Comparison of ENCODE assay signal across 8 cellular contexts in genomic region chr4:103786014-103786413, GRCh38.
DNase-seq lines count a peak whose midpoint lies in the region; ATAC-seq and TF ChIP-seq lines count a peak whose summit lies in the region.

No MANE protein-coding gene starts in this region.

- H3K27ac ChIP-seq in caudate nucleus (ENCODE audit: low read depth, low read length) = no peak overlapping the region
- no peak overlapping the region for H3K27ac ChIP-seq in osteoblast (ENCODE audit: low read depth, low read length)

- H2AFZ ChIP-seq in osteoblast (ENCODE audit: low read length) = no peak overlapping the region

- ATAC-seq in GM19395 (IDR thresholded peaks at IDR 0.05; ENCODE audit: unreplicated experiment) = peak; percentile 82
- ATAC-seq in HG03432 (IDR thresholded peaks at IDR 0.05; ENCODE audit: unreplicated experiment) = peak; percentile 82

- no peak for TF ChIP-seq CTCF in osteoblast (IDR thresholded peaks at IDR 0.05; ENCODE audit: extremely low read depth, low read depth, low read length)

- DNase-seq in ELF-1 (ENCODE audit: low read depth, low spot score) = peak; percentile 59
- peak; percentile 69 for DNase-seq in RKO (ENCODE audit: low spot score)
- peak; percentile 13 for DNase-seq in globus pallidus (ENCODE audit: low spot score)
- DNase-seq in caudate nucleus (lab: John Stamatoyannopoulos, UW) = no peak
- DNase-seq in DMS79 (lab: John Stamatoyannopoulos, UW) = no peak
- no peak for DNase-seq in osteoblast (ENCODE audit: insufficient read length, low spot score, missing footprints)

- no peaks in the 10 kb centered on the region for H4K20me1 ChIP-seq in osteoblast (ENCODE audit: insufficient read depth, low read length)

- no peak overlapping the region for H3K4me3 ChIP-seq in osteoblast (ENCODE audit: insufficient read depth, low read length)

- no peaks in the 10 kb centered on the region for H3K79me2 ChIP-seq in osteoblast (ENCODE audit: insufficient read depth, low read length)

- H3K4me2 ChIP-seq in osteoblast (ENCODE audit: insufficient read depth, low read length) = no peak overlapping the region

- H3K27me3 ChIP-seq in osteoblast (ENCODE audit: insufficient read depth, low read length) = no peaks in the 10 kb centered on the region

- no peaks in the 10 kb centered on the region for H3K36me3 ChIP-seq in osteoblast (ENCODE audit: insufficient read depth, low read length)

- no peaks in the 10 kb centered on the region for H3K4me1 ChIP-seq in osteoblast (ENCODE audit: insufficient read depth, low read length)

- H3K9me3 ChIP-seq in osteoblast (ENCODE audit: low read depth, low read length) = no peaks in the 10 kb centered on the region

Comparison
In these comparisons a context has a peak if more than half of its experiments do, and no peak if none do; other contexts are left out.
1. DNase-seq: peak in ELF-1 (single experiment), RKO (single experiment) and globus pallidus (single experiment); none in caudate nucleus (0 of 61), DMS79 (single experiment) and osteoblast (single experiment).